24 cellular contexts compared by ENCODE assay signal in genomic region chr1:229300099-229300757, GRCh38. TPM values are rescaled to one million over a fixed set of nuclear protein-coding genes. Genes with fewer than 3 reads are reported as not detected.
DNase-seq lines count a peak whose midpoint lies in the region; ATAC-seq and TF ChIP-seq lines count a peak whose summit lies in the region.
"Had no signal": no experiment of that assay in that cellular context is flagged by ENCODE, and none has a peak within 500 bp of the region (broad histone marks: within the 10 kb centered on the region; RNA-seq: fewer than 3 reads in every experiment).

No MANE protein-coding gene starts in this region.

- no TSS peak for BruUV-seq in IMR-90 (replicated peaks; lab: Mats Ljungman, UMichigan)

- intact Hi-C loops in IMR-90 (cut with micrococcal nuclease), result no loop called here

- dilution Hi-C loops in IMR-90 (cut with HindIII; ENCODE audit: low sequenced_read_pairs, unreplicated experiment), result no loop called here

- H3K9ac ChIP-seq in IMR-90 (ENCODE audit: low read depth, low read length), result no peak overlapping the region

- H2BK5ac ChIP-seq in IMR-90 (ENCODE audit: low read depth, low read length, poor library complexity, severe bottlenecking), result no peak overlapping the region

- H3K27me3 ChIP-seq in IMR-90 (ENCODE audit: control insufficient read depth, insufficient read depth, low read length), result no peaks in the 10 kb centered on the region
- H3K27me3 ChIP-seq in foreskin keratinocyte, result no peaks in the 10 kb centered on the region

- peak; percentile 57 for ATAC-seq in stimulated activated naive CD8-positive, alpha-beta T cell treated with anti-CD3 and anti-CD28 coated beads, Interleukin-15, Interleukin-2, amounts not matched to agents 100 U/mL and 50 U/mL, for 24 hours
- no peak for ATAC-seq in stimulated activated naive CD8-positive, alpha-beta T cell treated with anti-CD3 and anti-CD28 coated beads, Interleukin-15, amount 100 ng/mL, for 72 hours
- ATAC-seq in IMR-90 (ENCODE audit: low read depth) (no peak), foreskin keratinocyte (peak; percentile 61), HG02938 (IDR thresholded peaks at IDR 0.05; ENCODE audit: unreplicated experiment) (no peak)
- no peak for ATAC-seq in stimulated activated memory B cell treated with anti-CD40 and anti-IgM and Interleukin-4, amounts not matched to agents 10 μg/mL and 1 μg/mL and 100 μg/mL, for 72 hours
- ATAC-seq: HCT116, SK-N-SH treated with all-trans-retinoic acid at 6 μM for 48 hours had no signal

- H2BK15ac ChIP-seq in IMR-90 (ENCODE audit: low read depth, low read length), result no peak overlapping the region

- TF ChIP-seq CTCF in IMR-90 (conservative IDR thresholded peaks at IDR 0.05; ENCODE audit: low read depth, low read length) (no peak), foreskin keratinocyte (conservative IDR thresholded peaks at IDR 0.05) (no peak)

- no peaks in the 10 kb centered on the region for H3K27me3 Mint-ChIP-seq in stimulated activated naive CD8-positive, alpha-beta T cell treated with anti-CD3 and anti-CD28 coated beads, Interleukin-15, amount 100 ng/mL, for 72 hours
- no peaks in the 10 kb centered on the region for H3K27me3 Mint-ChIP-seq in stimulated activated naive CD8-positive, alpha-beta T cell treated with anti-CD3 and anti-CD28 coated beads, Interleukin-15, Interleukin-2, amounts not matched to agents 100 ng/mL and 50 ng/mL, for 24 hours
- no peaks in the 10 kb centered on the region for H3K27me3 Mint-ChIP-seq in stimulated activated memory B cell treated with anti-CD40 and anti-IgM and Interleukin-4, amounts not matched to agents 10 μg/mL and 1 μg/mL and 100 μg/mL, for 72 hours
- H3K27me3 Mint-ChIP-seq: IgD-negative memory B cell had no signal

- no peak overlapping the region for H4K91ac ChIP-seq in IMR-90 (ENCODE audit: insufficient read depth, low read depth, low read length)

- 100% methylated on average over 1 of the region's 6 CpGs; no CpG with 5 or more reads in 1 of the 2 experiments for WGBS in IMR-90 (ENCODE audit: extremely low coverage in 2 of 2, insufficient read length in 1 of 2), 2 experiments

- no peak for DNase-seq in stimulated activated naive CD8-positive, alpha-beta T cell treated with anti-CD3 and anti-CD28 coated beads, Interleukin-15, Interleukin-2, amounts not matched to agents 100 U/mL and 50 U/mL, for 24 hours
- DNase-seq in stimulated activated naive CD8-positive, alpha-beta T cell treated with anti-CD3 and anti-CD28 coated beads, Interleukin-15, amount 100 ng/mL, for 72 hours, result no peak
- DNase-seq in IMR-90 (no peak), foreskin keratinocyte (no peak), NCI-H2227 (lab: John Stamatoyannopoulos, UW; ENCODE audit: unreplicated experiment) (no peak)
- DNase-seq: AML-193; DMS 273 treated with DMSO at 0.1 percent for 48 hours; DND-41; GOT3; Kasumi-1; NCI-H1105; NCI-H2081; NCI-H2171 treated with DMSO at 0.1 percent for 48 hours; NCI-H446 treated with DMSO at 0.1 percent for 48 hours; NCI-H69; NK-92 treated with Interleukin-12 subunit alpha and Interleukin-12 subunit beta, amount 100 ng/mL, for 24 hours; SHP77 treated with DMSO at 0.1 percent for 48 hours had no signal

- no peak overlapping the region for H3K14ac ChIP-seq in IMR-90 (replicated peaks; ENCODE audit: low read depth, low read length)

- H3K4me3 Mint-ChIP-seq in stimulated activated naive CD8-positive, alpha-beta T cell treated with anti-CD3 and anti-CD28 coated beads, Interleukin-15, amount 100 ng/mL, for 72 hours, result no peak overlapping the region
- H3K4me3 Mint-ChIP-seq in stimulated activated naive CD8-positive, alpha-beta T cell treated with anti-CD3 and anti-CD28 coated beads, Interleukin-15, Interleukin-2, amounts not matched to agents 100 ng/mL and 50 ng/mL, for 24 hours, result no peak overlapping the region
- H3K4me3 Mint-ChIP-seq in stimulated activated memory B cell treated with anti-CD40 and anti-IgM and Interleukin-4, amounts not matched to agents 10 μg/mL and 1 μg/mL and 100 μg/mL, for 72 hours, result no peak overlapping the region
- H3K4me3 Mint-ChIP-seq: IgD-negative memory B cell had no signal

- H3K27ac ChIP-seq in IMR-90 (ENCODE audit: insufficient read depth, low read length) (no peak overlapping the region), foreskin keratinocyte (no peak overlapping the region)
- H3K27ac ChIP-seq: C4-2B had no signal

- H3K9me3 ChIP-seq in IMR-90 (ENCODE audit: control insufficient read depth, insufficient read depth, low read length), result no peaks in the 10 kb centered on the region

- H3K27ac Mint-ChIP-seq in stimulated activated naive CD8-positive, alpha-beta T cell treated with anti-CD3 and anti-CD28 coated beads, Interleukin-15, amount 100 ng/mL, for 72 hours, result no peak overlapping the region
- peak overlapping the region; percentile 17 for H3K27ac Mint-ChIP-seq in stimulated activated naive CD8-positive, alpha-beta T cell treated with anti-CD3 and anti-CD28 coated beads, Interleukin-15, Interleukin-2, amounts not matched to agents 100 ng/mL and 50 ng/mL, for 24 hours
- no peak overlapping the region for H3K27ac Mint-ChIP-seq in stimulated activated memory B cell treated with anti-CD40 and anti-IgM and Interleukin-4, amounts not matched to agents 10 μg/mL and 1 μg/mL and 100 μg/mL, for 72 hours

- H4K5ac ChIP-seq in IMR-90 (ENCODE audit: low read depth, low read length), result no peak overlapping the region

- peaks cover 14 to 36% of the 10 kb centered on the region in 2 experiments; a peak in 3 of 4 replicates for H3K79me1 ChIP-seq in IMR-90 (ENCODE audit: low read depth in 1 of 2, low read length in 2 of 2)

- H2AK5ac ChIP-seq in IMR-90 (ENCODE audit: low read depth, low read length), result no peak overlapping the region

- H3K4ac ChIP-seq in IMR-90 (ENCODE audit: low read depth, low read length), result no peak overlapping the region

- no peak overlapping the region for H3K56ac ChIP-seq in IMR-90 (ENCODE audit: extremely low read depth, insufficient read depth, low read length)

- peaks cover 41% of the 10 kb centered on the region for H3K36me3 Mint-ChIP-seq in stimulated activated naive CD8-positive, alpha-beta T cell treated with anti-CD3 and anti-CD28 coated beads, Interleukin-15, Interleukin-2, amounts not matched to agents 100 ng/mL and 50 ng/mL, for 24 hours (ENCODE audit: low read depth)
- H3K36me3 Mint-ChIP-seq in stimulated activated memory B cell treated with anti-CD40 and anti-IgM and Interleukin-4, amounts not matched to agents 10 μg/mL and 1 μg/mL and 100 μg/mL, for 72 hours, result peaks cover 44% of the 10 kb centered on the region

- H3K18ac ChIP-seq in IMR-90 (ENCODE audit: low read depth, low read length), result peak overlapping the region; percentile 20; the same call in 1 of the 2 replicates

- CTCF ChIA-PET in IMR-90 (lab: Yijun Ruan, JAX), result no interaction called here

- no peak overlapping the region for H2BK120ac ChIP-seq in IMR-90 (ENCODE audit: low read depth, low read length)

- H2BK20ac ChIP-seq in IMR-90 (ENCODE audit: low read depth, low read length), result no peak overlapping the region

- H3K4me1 Mint-ChIP-seq in stimulated activated naive CD8-positive, alpha-beta T cell treated with anti-CD3 and anti-CD28 coated beads, Interleukin-15, amount 100 ng/mL, for 72 hours, result peaks cover 4% of the 10 kb centered on the region
- H3K4me1 Mint-ChIP-seq in stimulated activated naive CD8-positive, alpha-beta T cell treated with anti-CD3 and anti-CD28 coated beads, Interleukin-15, Interleukin-2, amounts not matched to agents 100 ng/mL and 50 ng/mL, for 24 hours (ENCODE audit: low read depth), result no peaks in the 10 kb centered on the region
- H3K4me1 Mint-ChIP-seq in stimulated activated memory B cell treated with anti-CD40 and anti-IgM and Interleukin-4, amounts not matched to agents 10 μg/mL and 1 μg/mL and 100 μg/mL, for 72 hours, result no peaks in the 10 kb centered on the region

- POLR2A ChIA-PET in IMR-90 (lab: Charles Lee; ENCODE audit: unreplicated experiment), result no interaction called here

- H3K36me3 ChIP-seq in IMR-90 (ENCODE audit: control insufficient read depth, insufficient read depth, low read length), result peaks cover 30% of the 10 kb centered on the region

- H3K4me3 ChIP-seq in IMR-90 (ENCODE audit: insufficient read depth, low read depth, low read length), result no peak overlapping the region

- H4K8ac ChIP-seq in IMR-90 (ENCODE audit: low read depth in 2 of 2, low read length in 2 of 2), result peak overlapping the region in 1 of 2 experiments; percentile 12; a peak in 1 of 4 replicates

- no peaks in the 10 kb centered on the region for H3K9me3 Mint-ChIP-seq in stimulated activated naive CD8-positive, alpha-beta T cell treated with anti-CD3 and anti-CD28 coated beads, Interleukin-15, amount 100 ng/mL, for 72 hours
- H3K9me3 Mint-ChIP-seq in stimulated activated naive CD8-positive, alpha-beta T cell treated with anti-CD3 and anti-CD28 coated beads, Interleukin-15, Interleukin-2, amounts not matched to agents 100 ng/mL and 50 ng/mL, for 24 hours, result no peaks in the 10 kb centered on the region
- H3K9me3 Mint-ChIP-seq in stimulated activated memory B cell treated with anti-CD40 and anti-IgM and Interleukin-4, amounts not matched to agents 10 μg/mL and 1 μg/mL and 100 μg/mL, for 72 hours, result no peaks in the 10 kb centered on the region
- H3K9me3 Mint-ChIP-seq: IgD-negative memory B cell had no signal

- no peak overlapping the region for H3K4me2 ChIP-seq in IMR-90 (ENCODE audit: low read depth, low read length)

- no peak overlapping the region for H2AFZ ChIP-seq in IMR-90 (replicated peaks; ENCODE audit: low read length, poor library complexity)

- H2AK9ac ChIP-seq in IMR-90 (replicated peaks; ENCODE audit: low read depth, low read length, poor library complexity), result no peak overlapping the region

- in situ Hi-C loops in IMR-90 (cut with MboI; ENCODE audit: low sequenced_read_pairs), result no loop called here

- peaks cover 24% of the 10 kb centered on the region for H3K9me1 ChIP-seq in IMR-90 (ENCODE audit: insufficient read depth, low read length)

- no peak for TF ChIP-seq RAD21 in IMR-90 (IDR thresholded peaks at IDR 0.05; ENCODE audit: low read length)

- H3K4me1 ChIP-seq in IMR-90 (ENCODE audit: control insufficient read depth, insufficient read depth, low read length), result peaks cover 19% of the 10 kb centered on the region
- H3K4me1 ChIP-seq in foreskin keratinocyte, result no peaks in the 10 kb centered on the region

- TF ChIP-seq POLR2A in IMR-90 (IDR thresholded peaks at IDR 0.05; ENCODE audit: low read depth, low read length), result no peak

- H4K20me1 ChIP-seq in IMR-90 (ENCODE audit: insufficient read depth, low read length), result 0 out of 2 replicates have a peak, but pooled peaks cover 3% of the 10 kb centered on the region

- H3K23ac ChIP-seq in IMR-90 (ENCODE audit: low read depth, low read length), result no peak overlapping the region

RNA-seq across cellular contexts. Expression of gene RAB4A, which starts 29.3 kb away (rescaled TPM):
- total RNA-seq in IMR-90 (2012; rRNA removed) (26.2 and 33.3 TPM in 2 replicates), foreskin keratinocyte (24.4 and 27.1 TPM in 2 replicates)
- polyA plus RNA-seq in IMR-90 (2012; rRNA removed) (23.9 and 25.6 TPM in 2 replicates), foreskin keratinocyte (34.6 and 40.7 TPM in 2 replicates)
- 24.6 and 26.8 TPM in 2 replicates for polyA plus RNA-seq in IMR-90 (2012; cell fraction: cytosol; rRNA removed)
- polyA plus RNA-seq in IMR-90 (2012; cell fraction: nucleus; rRNA removed; ENCODE audit: low replicate concordance), result 9.4 and 14.7 TPM in 2 replicates

RNA-seq across cellular contexts. Expression of gene CCSAP, which starts 42.6 kb away (rescaled TPM):
- total RNA-seq in IMR-90 (2012; rRNA removed), result 3.8 and 9.7 TPM in 2 replicates
- 1.8 and 2.3 TPM in 2 replicates for polyA plus RNA-seq in IMR-90 (2012; rRNA removed)
- polyA plus RNA-seq in IMR-90 (2012; cell fraction: cytosol; rRNA removed), result 0.31 and 0.35 TPM in 2 replicates
- 0.41 and 2.7 TPM in 2 replicates for polyA plus RNA-seq in IMR-90 (2012; cell fraction: nucleus; rRNA removed; ENCODE audit: low replicate concordance)
- total RNA-seq in foreskin keratinocyte, result 10.4 and 11.6 TPM in 2 replicates
- 2.8 and 3.7 TPM in 2 replicates for polyA plus RNA-seq in foreskin keratinocyte

Comparison
In these comparisons a context has a peak if more than half of its experiments do, and no peak if none do; other contexts are left out.
1. ATAC-seq: peak in stimulated activated naive CD8-positive, alpha-beta T cell treated with anti-CD3 and anti-CD28 coated beads, Interleukin-15, Interleukin-2, amounts not matched to agents 100 U/mL and 50 U/mL, for 24 hours (single experiment) and foreskin keratinocyte (single experiment); none in stimulated activated naive CD8-positive, alpha-beta T cell treated with anti-CD3 and anti-CD28 coated beads, Interleukin-15, amount 100 ng/mL, for 72 hours (single experiment), IMR-90 (single experiment), stimulated activated memory B cell treated with anti-CD40 and anti-IgM and Interleukin-4, amounts not matched to agents 10 μg/mL and 1 μg/mL and 100 μg/mL, for 72 hours (single experiment) and HG02938 (single experiment).